16 cellular contexts compared by ENCODE assay signal in the genomic region with DNA sequence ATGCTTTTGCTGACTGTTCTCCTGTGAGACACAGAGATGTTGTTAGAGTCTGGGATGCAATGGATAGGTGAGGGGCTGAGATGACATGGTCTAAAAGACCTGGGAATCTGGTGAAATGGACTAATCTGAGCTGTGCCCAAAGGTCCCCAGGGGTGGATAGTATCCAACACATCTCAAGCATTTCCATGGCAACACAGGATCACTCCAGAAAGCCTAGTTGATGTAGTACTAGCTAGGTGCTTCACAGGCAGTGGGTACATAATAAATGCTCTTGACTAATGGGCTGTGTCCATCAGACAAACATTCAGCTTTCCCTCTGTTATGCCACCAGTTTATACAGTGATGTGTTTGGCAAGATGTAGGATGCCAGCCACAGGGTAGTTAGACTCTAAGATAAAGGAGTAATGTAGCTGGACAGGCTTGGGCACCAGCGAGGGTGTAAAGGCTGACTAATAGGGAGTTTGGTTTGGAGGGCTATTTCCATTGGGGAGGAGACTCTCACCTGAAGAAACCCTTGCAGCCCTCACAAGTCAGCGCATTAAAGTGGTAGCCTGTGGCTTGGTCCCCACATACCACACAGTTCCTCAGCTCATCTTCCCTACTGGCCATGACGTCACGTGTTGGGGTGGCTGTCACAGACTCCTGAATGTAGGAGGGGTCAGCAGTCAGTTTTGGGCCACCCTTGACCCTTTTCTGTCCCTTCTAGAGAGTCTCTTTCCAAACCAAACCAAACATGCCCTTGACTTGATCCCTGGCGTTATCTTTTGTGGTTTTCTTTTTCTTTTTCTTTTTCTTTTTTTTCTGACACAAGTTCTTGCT. TPM values are rescaled to one million over a fixed set of nuclear protein-coding genes. Genes with fewer than 3 reads are reported as not detected.
DNase-seq lines count a peak whose midpoint lies in the region; ATAC-seq and TF ChIP-seq lines count a peak whose summit lies in the region.
"Had no signal": no experiment of that assay in that cellular context is flagged by ENCODE, and none has a peak within 500 bp of the region (broad histone marks: within the 10 kb centered on the region; RNA-seq: fewer than 3 reads in every experiment).

No MANE protein-coding gene starts in this region.

- ATAC-seq in right lobe of liver (peak in 2 of 4 donors; percentile 5 to 7), GM21576 (IDR thresholded peaks at IDR 0.05; ENCODE audit: unreplicated experiment) (no peak)

- TF ChIP-seq POLR2A in right lobe of liver (IDR thresholded peaks at IDR 0.05): no peak

- peaks cover 0 to 44% (median 15%) of the 10 kb centered on the region in 4 donors for H3K36me3 ChIP-seq in right lobe of liver

- no peak for TF ChIP-seq CTCF in right lobe of liver (IDR thresholded peaks at IDR 0.05)

- intact Hi-C loops in right lobe of liver (cut with DNase I): loop anchor here (10.0 kb wide), 2 partner anchors 49 to 59 kb away; no protein-coding TSS in a partner anchor

- peak; percentile 15 for DNase-seq in DMS79 treated with DMSO at 0.1 percent for 48 hours (lab: John Stamatoyannopoulos, UW)
- no peak for DNase-seq in DMS79 (lab: John Stamatoyannopoulos, UW)
- DNase-seq in OCI-M1 (lab: John Stamatoyannopoulos, UW): peak; percentile 21
- DNase-seq in right lobe of liver: no peak
- no peak for DNase-seq in stimulated activated CD4-positive, alpha-beta T cell treated with anti-CD3 and anti-CD28 coated beads, Interleukin-2, amount 100 ng/mL, for 48 hours
- DNase-seq: 8988T; Calu3; CD4-positive, alpha-beta memory T cell; DND-41; H7; NCI-H2029; NCI-H524; SIG-M5 had no signal

- no peaks in the 10 kb centered on the region for H3K9me3 ChIP-seq in right lobe of liver

- WGBS in right lobe of liver (ENCODE audit: insufficient coverage, low coverage, low lambda C conversion rate, missing lambda C conversion rate): 35% methylated on average over 2 of the region's 5 CpGs

- H3K4me1 ChIP-seq in right lobe of liver: peaks cover 0 to 7% (median 0%) of the 10 kb centered on the region in 4 donors

- H3K27ac ChIP-seq in right lobe of liver: peak overlapping the region in 2 of 3 donors; percentile 90 to 98

- no peaks in the 10 kb centered on the region for H3K27me3 ChIP-seq in right lobe of liver

- peak overlapping the region; percentile 38 to 73 (median 72) for H3K4me3 ChIP-seq in right lobe of liver

RNA-seq across cellular contexts. Expression of a gene that starts 1.8 kb away (rescaled TPM):
- 100 to 1,000 TPM in 3 of 6 experiments, 10 to 100 TPM in 3; 24.1 to 169 (median 85.7) TPM for total RNA-seq in right lobe of liver
- total RNA-seq: Calu3; CD4-positive, alpha-beta memory T cell; H7; HT1080; RPMI7951 had no signal

RNA-seq across cellular contexts. Expression of a gene that starts 10.3 kb away (rescaled TPM):
- total RNA-seq in right lobe of liver: 10 to 100 TPM in 3 of 6 experiments, 1 to 10 TPM in 3; 4.3 to 18.5 (median 8.1) TPM

RNA-seq across cellular contexts. Expression of a gene that starts 12.7 kb away (rescaled TPM):
- over 10,000 TPM in 2 of 6 experiments, 1,000 to 10,000 TPM in 4; 3,802 to 16,527 (median 7,524) TPM for total RNA-seq in right lobe of liver
- total RNA-seq: Calu3; CD4-positive, alpha-beta memory T cell; HT1080; RPMI7951 had no signal

RNA-seq across cellular contexts. Expression of a gene that starts 21.1 kb away (rescaled TPM):
- 10 to 100 TPM; 11.5 to 54.0 (median 19.0) TPM for total RNA-seq in right lobe of liver
- total RNA-seq: Calu3, RPMI7951 had no signal

RNA-seq across cellular contexts. Expression of a gene that starts 22.4 kb away (rescaled TPM):
- 1 to 10 TPM; 1.3 to 6.0 (median 2.9) TPM for total RNA-seq in right lobe of liver
- total RNA-seq: Calu3; CD4-positive, alpha-beta memory T cell; RPMI7951 had no signal

Comparison
In these comparisons a context has a peak if more than half of its experiments do, and no peak if none do; other contexts are left out.
1. DNase-seq: peak in DMS79 treated with DMSO at 0.1 percent for 48 hours (single experiment) and OCI-M1 (single experiment); none in DMS79 (single experiment), right lobe of liver (0 of 3) and stimulated activated CD4-positive, alpha-beta T cell treated with anti-CD3 and anti-CD28 coated beads, Interleukin-2, amount 100 ng/mL, for 48 hours (0 of 2).